Comparison of ENCODE assay signal across 22 cellular contexts in genomic region chr18:67717800-67718199, GRCh38.
DNase-seq lines count a peak whose midpoint lies in the region; ATAC-seq and TF ChIP-seq lines count a peak whose summit lies in the region.
"Had no signal": no experiment of that assay in that cellular context is flagged by ENCODE, and none has a peak within 500 bp of the region (broad histone marks: within the 10 kb centered on the region; RNA-seq: fewer than 3 reads in every experiment).

No MANE protein-coding gene starts in this region.

- POLR2A ChIA-PET in PC-9 (lab: Charles Lee; ENCODE audit: unreplicated experiment) = no interaction called here

- no peaks in the 10 kb centered on the region for H3K4me1 ChIP-seq in PC-9 (replicated peaks; ENCODE audit: insufficient read depth)
- no peaks in the 10 kb centered on the region for H3K4me1 ChIP-seq in lung (ENCODE audit: control insufficient read depth in 2 of 2, insufficient read depth in 2 of 2, low read length in 2 of 2)
- H3K4me1 ChIP-seq in upper lobe of right lung = no peaks in the 10 kb centered on the region
- H3K4me1 ChIP-seq: A549; BE2C; BLaER1 treated with 17β-estradiol and CSF1 and Interleukin-3, amounts not matched to agents 10 nM and 100 nM had no signal

- no peak overlapping the region for H3K4me2 ChIP-seq in PC-9
- H3K4me2 ChIP-seq: A549; BLaER1 treated with 17β-estradiol and CSF1 and Interleukin-3, amounts not matched to agents 10 nM and 100 nM; GM23338 had no signal

- no peaks in the 10 kb centered on the region for H3K4me1 Mint-ChIP-seq in immature natural killer cell
- H3K4me1 Mint-ChIP-seq: CD14-positive monocyte; CD8-positive, alpha-beta memory T cell; GM23338; H9 had no signal

- H3K36me3 ChIP-seq in PC-9 (ENCODE audit: low read depth) (no peaks in the 10 kb centered on the region), lung (ENCODE audit: control insufficient read depth in 2 of 2, insufficient read depth in 2 of 2, low read length in 2 of 2) (no peaks in the 10 kb centered on the region), upper lobe of right lung (no peaks in the 10 kb centered on the region)
- H3K36me3 ChIP-seq: BE2C; BLaER1 treated with 17β-estradiol and CSF1 and Interleukin-3, amounts not matched to agents 10 nM and 100 nM had no signal

- H3K27ac ChIP-seq in PC-9 (no peak overlapping the region), lung (ENCODE audit: low read depth in 1 of 2, low read length in 1 of 2) (no peak overlapping the region), upper lobe of right lung (no peak overlapping the region)
- H3K27ac ChIP-seq: A549; BLaER1 treated with 17β-estradiol and CSF1 and Interleukin-3, amounts not matched to agents 10 nM and 100 nM had no signal

- intact Hi-C loops in PC-9 (cut with micrococcal nuclease; ENCODE audit: unreplicated experiment) = loop anchor here (10.0 kb wide), 1 partner anchor 203 kb away; the partner anchor contains the start of gene DSEL
- intact Hi-C loops in upper lobe of right lung (cut with DNase I) = no loop called here

- H3K9me2 ChIP-seq in PC-9 (ENCODE audit: insufficient read depth) = no peaks in the 10 kb centered on the region

- H3F3A ChIP-seq in PC-9 (ENCODE audit: insufficient read depth, low read depth) = no peaks in the 10 kb centered on the region

- no peaks in the 10 kb centered on the region for H4K20me1 ChIP-seq in PC-9 (ENCODE audit: insufficient read depth)
- H4K20me1 ChIP-seq: BLaER1 treated with 17β-estradiol and CSF1 and Interleukin-3, amounts not matched to agents 10 nM and 100 nM had no signal

- TF ChIP-seq CTCF in PC-9 (conservative IDR thresholded peaks at IDR 0.05) (no peak), lung (IDR thresholded peaks at IDR 0.05; ENCODE audit: control extremely low read depth, extremely low read depth) (no peak), upper lobe of right lung (IDR thresholded peaks at IDR 0.05) (no peak)

- peak; percentile 71 for DNase-seq in DMS53 (lab: John Stamatoyannopoulos, UW)
- DNase-seq in PC-9 = no peak
- DNase-seq in lung (ENCODE audit: low spot score) = no peak
- DNase-seq in upper lobe of right lung = no peak
- DNase-seq in immature natural killer cell = no peak
- DNase-seq: 8988T; ACHN; AML-193; BE2C; CD4-positive, alpha-beta T cell; CD8-positive, alpha-beta memory T cell; DMS 273 treated with DMSO at 0.1 percent for 48 hours; DND-41; H9 had no signal

- no peaks in the 10 kb centered on the region for H3K36me3 Mint-ChIP-seq in immature natural killer cell
- H3K36me3 Mint-ChIP-seq: CD14-positive monocyte; CD8-positive, alpha-beta memory T cell had no signal

- BruUV-seq in PC-9 (replicated peaks; lab: Mats Ljungman, UMichigan) = no TSS peak

- WGBS in lung, 2 donors = 61 to 71% methylated on average over 8 of the region's 8 CpGs

- CTCF ChIA-PET in PC-9 (lab: Charles Lee) = no interaction called here

- ATAC-seq in lung (ENCODE audit: insufficient read depth, low FRiP score) = peak; percentile 41
- ATAC-seq in upper lobe of right lung = peak; percentile 57
- no peak for ATAC-seq in esophagus mucosa
- ATAC-seq in GM18907 (IDR thresholded peaks at IDR 0.05; ENCODE audit: unreplicated experiment) = no peak
- ATAC-seq: A549, GM12878, GM23338, HCT116 had no signal

- no peaks in the 10 kb centered on the region for H3K27me3 Mint-ChIP-seq in immature natural killer cell (ENCODE audit: low read depth in 3 of 3)
- H3K27me3 Mint-ChIP-seq: CD4-positive, alpha-beta T cell; CD8-positive, alpha-beta memory T cell had no signal

- H3K9me3 ChIP-seq in PC-9 (ENCODE audit: insufficient read depth, low read depth) (no peaks in the 10 kb centered on the region), lung (ENCODE audit: control insufficient read depth in 2 of 2, insufficient read depth in 1 of 2, low read length in 1 of 2) (no peaks in the 10 kb centered on the region), upper lobe of right lung (no peaks in the 10 kb centered on the region)
- H3K9me3 ChIP-seq: A549; BE2C; BLaER1 treated with 17β-estradiol and CSF1 and Interleukin-3, amounts not matched to agents 10 nM and 100 nM had no signal

- H3K27ac Mint-ChIP-seq in immature natural killer cell = no peak overlapping the region
- H3K27ac Mint-ChIP-seq: CD14-positive monocyte; CD4-positive, alpha-beta T cell; CD8-positive, alpha-beta memory T cell; GM23338; H9 had no signal

- H3K4me3 ChIP-seq in PC-9 (no peak overlapping the region), lung (no peak overlapping the region), upper lobe of right lung (no peak overlapping the region)
- H3K4me3 ChIP-seq: A549; BLaER1 treated with 17β-estradiol and CSF1 and Interleukin-3, amounts not matched to agents 10 nM and 100 nM; GM12878; GM23338 had no signal

- no peaks in the 10 kb centered on the region for H3K79me2 ChIP-seq in PC-9 (ENCODE audit: low read depth)

- no peak overlapping the region for H3K4me3 Mint-ChIP-seq in immature natural killer cell
- H3K4me3 Mint-ChIP-seq: CD14-positive monocyte; CD4-positive, alpha-beta T cell; CD8-positive, alpha-beta memory T cell; GM23338; H9 had no signal

- H2AFZ ChIP-seq in PC-9 = peak overlapping the region; percentile 52
- H2AFZ ChIP-seq: GM23338 had no signal

- peaks cover 4 to 15% (median 10%) of the 10 kb centered on the region in 6 donors for H3K9me3 Mint-ChIP-seq in immature natural killer cell
- H3K9me3 Mint-ChIP-seq: CD14-positive monocyte; CD4-positive, alpha-beta T cell; GM23338; H9 had no signal

- H3K27me3 ChIP-seq in PC-9 (ENCODE audit: insufficient read depth, low read depth) (no peaks in the 10 kb centered on the region), lung (ENCODE audit: control insufficient read depth, insufficient read depth) (no peaks in the 10 kb centered on the region), upper lobe of right lung (no peaks in the 10 kb centered on the region)
- H3K27me3 ChIP-seq: BE2C; BLaER1 treated with 17β-estradiol and CSF1 and Interleukin-3, amounts not matched to agents 10 nM and 100 nM had no signal

Comparison
In these comparisons a context has a peak if more than half of its experiments do, and no peak if none do; other contexts are left out.
1. ATAC-seq: peak in lung (single experiment) and upper lobe of right lung (single experiment); none in esophagus mucosa (single experiment) and GM18907 (single experiment).